1 cellular context compared by ENCODE assay signal in genomic region chr2:24046930-24047702, GRCh38.
TF ChIP-seq lines count a peak whose summit lies in the region.

TSS of gene WDCP (minus strand) at chr2:24047391. CDS start at chr2:24039494, 7,897 bp downstream.

TF ChIP-seq in HEK293, 187 proteins besides CTCF, POLR2A, EP300 and RAD21 (continued from another document):
- TF ChIP-seq ZNF513 (tag by site-specific recombination; IDR thresholded peaks at IDR 0.05) (no peak), TCF7L2 (IDR thresholded peaks at IDR 0.05; ENCODE audit: borderline replicate concordance, low read depth, low read length) (no peak), ZNF624 (tag by site-specific recombination; IDR thresholded peaks at IDR 0.05) (no peak), ZNF560 (tag by site-specific recombination; IDR thresholded peaks at IDR 0.05; ENCODE audit: borderline replicate concordance) (no peak), ZBTB10 (tag by site-specific recombination; IDR thresholded peaks at IDR 0.05) (no peak), ZSCAN30 (tag by site-specific recombination; IDR thresholded peaks at IDR 0.05) (no peak), ZNF433 (tag by site-specific recombination; IDR thresholded peaks at IDR 0.05; ENCODE audit: low read depth) (no peak), ZNF677 (tag by site-specific recombination; IDR thresholded peaks at IDR 0.05) (no peak), ZNF280D (tag by site-specific recombination; IDR thresholded peaks at IDR 0.05) (no peak), ZSCAN4 (tag by site-specific recombination; IDR thresholded peaks at IDR 0.05) (no peak), PATZ1 (tag by site-specific recombination; IDR thresholded peaks at IDR 0.05) (peak; percentile 86), SCRT2 (tag by site-specific recombination; IDR thresholded peaks at IDR 0.05) (no peak), HOXD13 (CRISPR knock-in tag; IDR thresholded peaks at IDR 0.05; ENCODE audit: borderline replicate concordance) (no peak), ZNF2 (tag by site-specific recombination; IDR thresholded peaks at IDR 0.05) (peak; percentile 44; the same call in 1 of the 2 replicates), ZNF114 (tag by site-specific recombination; IDR thresholded peaks at IDR 0.05) (no peak), PRDM4 (tag by site-specific recombination; IDR thresholded peaks at IDR 0.05) (no peak), ZNF626 (tag by site-specific recombination; IDR thresholded peaks at IDR 0.05) (no peak)
TF ChIP-seq in HEK293: peak in this region for 38.
